11 cellular contexts compared by ENCODE assay signal in genomic region chr11:126336646-126337045, GRCh38. TPM values are rescaled to one million over a fixed set of nuclear protein-coding genes. Genes with fewer than 3 reads are reported as not detected.
A peak's percentile ranks its signal among the peaks of the same experiment; 100 is the strongest.
DNase-seq lines count a peak whose midpoint lies in the region.
"Had no signal": no experiment of that assay in that cellular context is flagged by ENCODE, and none has a peak within 500 bp of the region (broad histone marks: within the 10 kb centered on the region; RNA-seq: fewer than 3 reads in every experiment).

No MANE protein-coding gene starts in this region.

- H3K4me1 ChIP-seq in neuronal stem cell (ENCODE audit: control insufficient read depth in 2 of 2, insufficient read depth in 1 of 2, low read depth in 1 of 2, low read length in 2 of 2): peaks cover 20 to 30% of the 10 kb centered on the region in 2 donors

- no peak overlapping the region for H2BK120ac ChIP-seq in neuronal stem cell (ENCODE audit: low read depth, low read length)

- peak overlapping the region; percentile 15 for H3K23ac ChIP-seq in neuronal stem cell (ENCODE audit: low read depth, low read length, poor library complexity)

- DNase-seq in GDM1 (lab: John Stamatoyannopoulos, UW): peak; percentile 50
- DNase-seq in Kasumi-1 (lab: John Stamatoyannopoulos, UW): peak; percentile 10 to 25
- peak; percentile 64 to 72 for DNase-seq in dermis microvascular lymphatic vessel endothelial cell (ENCODE audit: low read depth in 2 of 2)
- DNase-seq in neuronal stem cell (ENCODE audit: low spot score): no peak
- DNase-seq in NCI-H345 (lab: John Stamatoyannopoulos, UW): no peak
- DNase-seq in NCI-H1417 treated with DMSO at 0.1 percent for 48 hours (lab: John Stamatoyannopoulos, UW): no peak
- DNase-seq in kidney tubule cell (ENCODE audit: low spot score): no peak
- DNase-seq: endodermal cell, MG63, SHP77 treated with DMSO at 0.1 percent for 48 hours had no signal

- H3K27ac ChIP-seq in neuronal stem cell (replicated peaks; ENCODE audit: low read length): no peak overlapping the region
- H3K27ac ChIP-seq: skin epidermis had no signal

- no peak overlapping the region for H2BK12ac ChIP-seq in neuronal stem cell (ENCODE audit: low read length)

- peak overlapping the region; percentile 94 for H4K8ac ChIP-seq in neuronal stem cell (ENCODE audit: low read depth, low read length)

- peak overlapping the region; percentile 1 for H3K18ac ChIP-seq in neuronal stem cell (ENCODE audit: low read length)

- no peak overlapping the region for H3K4me3 ChIP-seq in neuronal stem cell (ENCODE audit: low read length in 2 of 2)
- H3K4me3 ChIP-seq: MG63, skin epidermis had no signal

- peaks cover 7 to 43% of the 10 kb centered on the region in 2 donors for H3K36me3 ChIP-seq in neuronal stem cell (replicated peaks in 1 of 2; ENCODE audit: control insufficient read depth in 2 of 2, insufficient read depth in 2 of 2, low read length in 2 of 2)

- H2AK5ac ChIP-seq in neuronal stem cell (ENCODE audit: low read depth, low read length): no peak overlapping the region

- no CpG with 5 or more reads among the region's 8 CpGs for WGBS in neuronal stem cell (ENCODE audit: extremely low coverage in 2 of 2, insufficient read length in 2 of 2, insufficient replicate concordance in 1 of 2), 2 donors

- no peak overlapping the region for H3K4ac ChIP-seq in neuronal stem cell (ENCODE audit: low read length)

- no peaks in the 10 kb centered on the region for H3K9me3 ChIP-seq in neuronal stem cell (replicated peaks in 1 of 2; ENCODE audit: control insufficient read depth in 2 of 2, insufficient read depth in 1 of 2, low read depth in 1 of 2, low read length in 2 of 2)
- H3K9me3 ChIP-seq: MG63 had no signal

- no peak overlapping the region for H2BK15ac ChIP-seq in neuronal stem cell (ENCODE audit: low read length)

- no peak overlapping the region for H3K4me2 ChIP-seq in neuronal stem cell (ENCODE audit: insufficient read depth, low read length, poor library complexity, severe bottlenecking)

- H3K79me1 ChIP-seq in neuronal stem cell (ENCODE audit: low read depth, low read length): no peaks in the 10 kb centered on the region

- H2AFZ ChIP-seq in neuronal stem cell (ENCODE audit: low read length): no peak overlapping the region

- no peak overlapping the region for H2BK5ac ChIP-seq in neuronal stem cell (ENCODE audit: low read length)

- no peak overlapping the region for H3K14ac ChIP-seq in neuronal stem cell (ENCODE audit: low read length)

- no peak overlapping the region for H4K91ac ChIP-seq in neuronal stem cell (ENCODE audit: low read depth, low read length, poor library complexity)

- no peaks in the 10 kb centered on the region for H3K27me3 ChIP-seq in neuronal stem cell (ENCODE audit: control insufficient read depth in 3 of 3, insufficient read depth in 3 of 3, low read depth in 1 of 3, low read length in 3 of 3)
- H3K27me3 ChIP-seq: MG63 had no signal

- H3K9ac ChIP-seq in neuronal stem cell (ENCODE audit: low read depth, low read length, poor library complexity): no peak overlapping the region

RNA-seq across cellular contexts. Expression of gene ST3GAL4, which starts 18.8 kb away (rescaled TPM):
- 12.5 and 20.2 TPM in 2 replicates for total RNA-seq in dermis microvascular lymphatic vessel endothelial cell
- 12.7 TPM for polyA plus RNA-seq in neuronal stem cell (2013, experiment 1 of 2)
- polyA plus RNA-seq in neuronal stem cell (2013, experiment 2 of 2): 11.2 TPM

RNA-seq across cellular contexts. Expression of gene DCPS, which starts 32.8 kb away (rescaled TPM):
- total RNA-seq in dermis microvascular lymphatic vessel endothelial cell: 7.2 and 8.5 TPM in 2 replicates
- polyA plus RNA-seq in neuronal stem cell (2013, experiment 1 of 2): 21.3 TPM
- 21.8 TPM for polyA plus RNA-seq in neuronal stem cell (2013, experiment 2 of 2)

RNA-seq across cellular contexts. Expression of gene TIRAP, which starts 53.8 kb away (rescaled TPM):
- 4.7 and 5.7 TPM in 2 replicates for total RNA-seq in dermis microvascular lymphatic vessel endothelial cell
- 4.2 TPM for polyA plus RNA-seq in neuronal stem cell (2013, experiment 1 of 2)
- polyA plus RNA-seq in neuronal stem cell (2013, experiment 2 of 2): 4.2 TPM

Comparison
In these comparisons a context has a peak if more than half of its experiments do, and no peak if none do; other contexts are left out.
1. DNase-seq: peak in GDM1 (single experiment), Kasumi-1 (2 of 2) and dermis microvascular lymphatic vessel endothelial cell (2 of 2); none in neuronal stem cell (single experiment), NCI-H345 (single experiment), NCI-H1417 treated with DMSO at 0.1 percent for 48 hours (single experiment) and kidney tubule cell (single experiment).